In genomic region chr11:94218372-94218771, GRCh38 we compare ENCODE assay signal across 20 cellular contexts.
"Had no signal": no experiment of that assay in that cellular context is flagged by ENCODE, and none has a peak within 500 bp of the region (broad histone marks: within the 10 kb centered on the region; RNA-seq: fewer than 3 reads in every experiment).

No MANE protein-coding gene starts in this region.

- H3K27me3 Mint-ChIP-seq: activated naive CD8-positive, alpha-beta T cell treated with anti-CD3 and anti-CD28 coated beads for 36 hours had no signal

- ATAC-seq: heart left ventricle; left cardiac atrium; mucosa of descending colon; naive thymus-derived CD8-positive, alpha-beta T cell had no signal

- H3K36me3 ChIP-seq: brain microvascular endothelial cell, heart left ventricle, transverse colon, vagina had no signal

- H3K27ac Mint-ChIP-seq: activated naive CD8-positive, alpha-beta T cell treated with anti-CD3 and anti-CD28 coated beads for 36 hours; memory B cell; naive thymus-derived CD8-positive, alpha-beta T cell had no signal

- H3K4me1 ChIP-seq: heart left ventricle, transverse colon, vagina had no signal

- H3K36me3 Mint-ChIP-seq: activated naive CD8-positive, alpha-beta T cell treated with anti-CD3 and anti-CD28 coated beads for 36 hours; memory B cell had no signal

- H3K4me3 ChIP-seq: heart left ventricle, mucosa of descending colon, transverse colon, vagina had no signal

- H3K4me1 Mint-ChIP-seq: activated naive CD8-positive, alpha-beta T cell treated with anti-CD3 and anti-CD28 coated beads for 36 hours; memory B cell; naive thymus-derived CD8-positive, alpha-beta T cell had no signal

- H3K27me3 ChIP-seq: brain microvascular endothelial cell, heart left ventricle, transverse colon, vagina had no signal

- DNase-seq: activated CD4-positive, alpha-beta T cell treated with anti-CD3 and anti-CD28 coated beads, Interleukin-2, amount 50 U/mL, for 1 hour; activated CD8-positive, alpha-beta memory T cell treated with anti-CD3 and anti-CD28 coated beads for 24 hours; activated gamma-delta T cell treated with Interleukin-2 at 50 U/mL for 16 hours; activated naive CD8-positive, alpha-beta T cell treated with anti-CD3 and anti-CD28 coated beads for 36 hours; brain microvascular endothelial cell; cerebellar nuclear complex; dermis blood vessel endothelial cell; heart left ventricle; left cardiac atrium; mucosa of descending colon; naive thymus-derived CD8-positive, alpha-beta T cell; stimulated activated CD4-positive, alpha-beta T cell treated with anti-CD3 and anti-CD28 coated beads, Interleukin-4, amount 100 ng/mL, for 1 hour; stimulated activated naive CD4-positive, alpha-beta T cell treated with Interleukin-2 at 50 U/mL for 16 hours; substantia nigra; T-helper 2 cell; transverse colon had no signal

- H3K4me3 Mint-ChIP-seq: activated naive CD8-positive, alpha-beta T cell treated with anti-CD3 and anti-CD28 coated beads for 36 hours; memory B cell; naive thymus-derived CD8-positive, alpha-beta T cell had no signal

- H3K27ac ChIP-seq: brain microvascular endothelial cell, epithelial cell of prostate, heart left ventricle, transverse colon, vagina had no signal

- FAIRE-seq: frontal cortex had no signal
